10 cellular contexts compared by ENCODE assay signal in genomic region chr1:99648107-99648506, GRCh38. TPM values are rescaled to one million over a fixed set of nuclear protein-coding genes. Genes with fewer than 3 reads are reported as not detected.
DNase-seq lines count a peak whose midpoint lies in the region; ATAC-seq, FAIRE-seq and TF ChIP-seq lines count a peak whose summit lies in the region.
"Had no signal": no experiment of that assay in that cellular context is flagged by ENCODE, and none has a peak within 500 bp of the region (broad histone marks: within the 10 kb centered on the region; RNA-seq: fewer than 3 reads in every experiment).

No MANE protein-coding gene starts in this region.

- TF ChIP-seq POLR2A in tibial nerve (IDR thresholded peaks at IDR 0.05): no peak

- peak; percentile 42 for ATAC-seq in left lung
- no peak for ATAC-seq in GM21423 (IDR thresholded peaks at IDR 0.05; ENCODE audit: unreplicated experiment)
- no peak for ATAC-seq in GM18870 (IDR thresholded peaks at IDR 0.05; ENCODE audit: unreplicated experiment)

- intact Hi-C loops in left lung (cut with DNase I): no loop called here

- H3K36me3 ChIP-seq in bronchial epithelial cell (ENCODE audit: control insufficient read depth, insufficient read depth, low read length) (no peaks in the 10 kb centered on the region), left lung (no peaks in the 10 kb centered on the region), tibial nerve (no peaks in the 10 kb centered on the region)
- H3K36me3 ChIP-seq: Peyer's patch had no signal

- FAIRE-seq in bronchial epithelial cell (lab: Jason Lieb, UNC): no peak

- peaks cover 3 to 6% of the 10 kb centered on the region in 2 donors for H3K4me1 ChIP-seq in left lung
- H3K4me1 ChIP-seq in tibial nerve: peaks cover 0 to 63% (median 3%) of the 10 kb centered on the region in 4 donors

- TF ChIP-seq CTCF in bronchial epithelial cell (IDR thresholded peaks at IDR 0.05; ENCODE audit: insufficient read depth, low read length, severe bottlenecking) (peak; percentile 38), left lung (IDR thresholded peaks at IDR 0.05) (peak; percentile 10 to 18), tibial nerve (IDR thresholded peaks at IDR 0.05) (peak in 2 of 5 experiments; percentile 14 to 27)

- DNase-seq in NCI-H1694 treated with DMSO at 0.1 percent for 48 hours (lab: John Stamatoyannopoulos, UW) (peak; percentile 29), bronchial epithelial cell (ENCODE audit: low read depth) (peak; percentile 87), left lung (peak; percentile 34 to 48), tibial nerve (ENCODE audit: low spot score in 2 of 2) (no peak), GF-D8 (lab: John Stamatoyannopoulos, UW) (no peak), KBM-7 (no peak)
- DNase-seq: activated naive CD4-positive, alpha-beta T cell treated with Interleukin-2 at 50 U/mL for 16 hours; Peyer's patch had no signal

- H3K27ac ChIP-seq in left lung (peak overlapping the region; percentile 79 to 86), tibial nerve (peak overlapping the region; percentile 31 to 85 (median 66))

- peak overlapping the region; percentile 57 for H3K4me3 ChIP-seq in bronchial epithelial cell (ENCODE audit: low read depth, low read length)
- H3K4me3 ChIP-seq in left lung: peak overlapping the region; percentile 12 to 28
- peak overlapping the region; percentile 13 to 49 (median 22) for H3K4me3 ChIP-seq in tibial nerve

- WGBS in tibial nerve, 2 donors: 48 to 87% methylated on average over 4 of the region's 4 CpGs

- peak in 1 of 2 donors; percentile 38 for TF ChIP-seq EP300 in tibial nerve (IDR thresholded peaks at IDR 0.05)

- H3K27me3 ChIP-seq in bronchial epithelial cell (ENCODE audit: control insufficient read depth, insufficient read depth, low read length): no peaks in the 10 kb centered on the region
- no peaks in the 10 kb centered on the region for H3K27me3 ChIP-seq in left lung
- H3K27me3 ChIP-seq in tibial nerve: no peaks in the 10 kb centered on the region
- H3K27me3 ChIP-seq: Peyer's patch had no signal

- H3K9me3 ChIP-seq in left lung (no peaks in the 10 kb centered on the region), tibial nerve (no peaks in the 10 kb centered on the region)
- H3K9me3 ChIP-seq: Peyer's patch had no signal

- in situ Hi-C loops in KBM-7 (cut with MboI; ENCODE audit: low pct_unique_long_range_greater_than_20kb, low sequenced_read_pairs): no loop called here

RNA-seq across cellular contexts. Expression of gene PALMD, which starts 2.2 kb away (rescaled TPM):
- total RNA-seq in bronchial epithelial cell (1.3 and 4.7 TPM in 2 replicates), left lung (10 to 100 TPM; 14.3 to 22.5 TPM), tibial nerve (100 to 1,000 TPM in 1 of 4 donors, 10 to 100 TPM in 3; 64.5 to 105 (median 72.0) TPM)

Comparison
In these comparisons a context has a peak if more than half of its experiments do, and no peak if none do; other contexts are left out.
1. DNase-seq: peak in NCI-H1694 treated with DMSO at 0.1 percent for 48 hours (single experiment), bronchial epithelial cell (single experiment) and left lung (2 of 2); none in tibial nerve (0 of 2), GF-D8 (single experiment) and KBM-7 (single experiment).
2. Peak in every context shown above with its lines, with median percentiles within 50 percentile points of each other: H3K4me3 ChIP-seq.